Comparison of ENCODE assay signal across 12 cellular contexts in the genomic region with DNA sequence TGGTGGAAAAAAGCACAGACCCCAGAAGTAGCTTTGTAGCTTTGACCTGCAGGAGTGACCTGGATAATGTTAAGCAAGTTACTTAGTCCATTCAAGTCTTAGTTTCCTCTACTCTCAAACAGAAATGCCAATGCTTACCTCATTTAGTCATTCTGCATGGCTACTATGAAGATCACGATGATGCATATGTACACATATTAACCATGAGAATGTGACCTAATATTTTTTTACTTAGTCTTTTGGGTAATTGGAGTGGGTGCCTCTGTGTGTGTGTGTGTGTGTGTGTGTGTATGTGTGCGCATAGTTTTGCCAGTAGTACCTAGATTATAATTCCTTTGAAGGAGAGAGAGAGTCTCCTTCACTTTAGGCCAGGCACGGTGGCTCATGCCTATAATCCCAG.
DNase-seq lines count a peak whose midpoint lies in the region; ATAC-seq and TF ChIP-seq lines count a peak whose summit lies in the region.
"Had no signal": no experiment of that assay in that cellular context is flagged by ENCODE, and none has a peak within 500 bp of the region (broad histone marks: within the 10 kb centered on the region; RNA-seq: fewer than 3 reads in every experiment).

No MANE protein-coding gene starts in this region.

- intact Hi-C loops in HCT116 (cut with micrococcal nuclease), result no loop called here
- intact Hi-C loops in thyroid gland (cut with DNase I), result no loop called here

- no peak for TF ChIP-seq RAD21 in HCT116 (IDR thresholded peaks at IDR 0.05; ENCODE audit: low read depth)

- no TSS peak for BruUV-seq in HCT116 (replicated peaks; lab: Mats Ljungman, UMichigan)

- H3K4me3 ChIP-seq in HCT116 (replicated peaks in 1 of 2; ENCODE audit: low read depth in 1 of 2, low read length in 2 of 2) (no peak overlapping the region), fibroblast of pulmonary artery (replicated peaks; ENCODE audit: low read depth, low read length) (no peak overlapping the region), skeletal muscle cell (ENCODE audit: low read depth, low read length) (no peak overlapping the region), thyroid gland (replicated peaks in 1 of 3) (no peak overlapping the region)

- H4K20me1 ChIP-seq in HCT116 (ENCODE audit: insufficient read depth), result no peaks in the 10 kb centered on the region

- TF ChIP-seq CTCF in HCT116 (IDR thresholded peaks at IDR 0.05 in 2 of 3, conservative IDR thresholded peaks at IDR 0.05 in 1 of 3; ENCODE audit: borderline replicate concordance in 1 of 3, insufficient read depth in 1 of 3, low read depth in 2 of 3, low read length in 2 of 3) (no peak), fibroblast of pulmonary artery (IDR thresholded peaks at IDR 0.05; ENCODE audit: low read length, missing control alignments) (no peak), thyroid gland (IDR thresholded peaks at IDR 0.05) (no peak)

- no peaks in the 10 kb centered on the region for H3K27me3 ChIP-seq in HCT116 (ENCODE audit: insufficient read depth, low read length)
- H3K27me3 ChIP-seq in thyroid gland, result no peaks in the 10 kb centered on the region

- POLR2A ChIA-PET in HCT116 (lab: Charles Lee), result no interaction called here

- RAD21 ChIA-PET in HCT116 (lab: Charles Lee; ENCODE audit: low non-redundant PET in 1 of 2, low total read pairs in 2 of 2, uncharacterized antibody in 2 of 2, unreplicated experiment in 2 of 2), result interaction anchor here in 1 of 2 experiments (1.0 kb wide), 1 partner anchor 16 kb away, joined by 6 read pairs; no protein-coding TSS in a partner anchor

- peak overlapping the region; percentile 46; the same call in 1 of the 2 replicates for H3K27ac ChIP-seq in HCT116 (ENCODE audit: low read depth, low read length)
- H3K27ac ChIP-seq in thyroid gland, result no peak overlapping the region

- H3K4me1 ChIP-seq in HCT116 (ENCODE audit: control insufficient read depth in 1 of 2, insufficient read depth in 2 of 2, low read length in 2 of 2) (peaks cover 10 to 22% of the 10 kb centered on the region in 2 experiments), thyroid gland (peaks cover 33 to 35% of the 10 kb centered on the region in 2 donors)

- no peak overlapping the region for H3K9ac ChIP-seq in HCT116 (ENCODE audit: low read length)

- 90 to 96% methylated on average over 3 of the region's 3 CpGs for WGBS in thyroid gland, 2 donors

- peak overlapping the region; percentile 27 for H2AFZ ChIP-seq in HCT116 (ENCODE audit: low read depth, low read length, poor library complexity, severe bottlenecking)

- ATAC-seq in HCT116 (peak; percentile 9; the same call in 1 of the 2 replicates), HG02571 (IDR thresholded peaks at IDR 0.05; ENCODE audit: unreplicated experiment) (no peak)
- ATAC-seq: activated T-cell treated with anti-CD3 and anti-CD28 coated beads, Interleukin-2, amount 50 U/mL, for 4 hours; right cardiac atrium had no signal

- TF ChIP-seq POLR2A in HCT116 (IDR thresholded peaks at IDR 0.05; ENCODE audit: borderline replicate concordance, extremely low read depth, insufficient read depth, insufficient read length) (no peak), thyroid gland (IDR thresholded peaks at IDR 0.05) (no peak)

- no peaks in the 10 kb centered on the region for H3K9me2 ChIP-seq in HCT116 (ENCODE audit: insufficient read depth)

- H3K36me3 ChIP-seq in HCT116 (ENCODE audit: control insufficient read depth in 1 of 2, insufficient read depth in 2 of 2, low read length in 2 of 2) (no peaks in the 10 kb centered on the region), thyroid gland (no peaks in the 10 kb centered on the region)

- H3K4me2 ChIP-seq in HCT116 (ENCODE audit: low read length), result peak overlapping the region; percentile 63

- H3K9me3 ChIP-seq in HCT116 (ENCODE audit: control insufficient read depth in 1 of 2, insufficient read depth in 1 of 2, low read depth in 1 of 2, low read length in 2 of 2), result no peaks in the 10 kb centered on the region
- H3K9me3 ChIP-seq in thyroid gland, result no peaks in the 10 kb centered on the region

- H3K79me2 ChIP-seq in HCT116 (ENCODE audit: insufficient read depth, low read length), result no peaks in the 10 kb centered on the region

- DNase-seq in HCT116 (ENCODE audit: low read depth, low spot score) (no peak), SW 1271 (lab: John Stamatoyannopoulos, UW) (peak; percentile 15 to 32), fibroblast of pulmonary artery (ENCODE audit: low read depth) (peak; percentile 52), skeletal muscle cell (ENCODE audit: low read depth) (peak; percentile 67), hippocampal formation (lab: John Stamatoyannopoulos, UW) (no peak), thyroid gland (no peak)
- DNase-seq: activated CD4-positive, alpha-beta T cell treated with anti-CD3 and anti-CD28 coated beads for 1 hour; activated T-cell treated with anti-CD3 and anti-CD28 coated beads, Interleukin-2, amount 50 U/mL, for 4 hours; effector memory CD4-positive, alpha-beta T cell; NCI-H1930; right cardiac atrium had no signal

- CTCF ChIA-PET in HCT116 (lab: Charles Lee), result no interaction called here

TF ChIP-seq in HCT116, 20 proteins besides CTCF, POLR2A, EP300 and RAD21:
- TF ChIP-seq SP1 (IDR thresholded peaks at IDR 0.05; ENCODE audit: low read depth) (no peak), SRF (IDR thresholded peaks at IDR 0.05; ENCODE audit: low read depth) (no peak), FOSL1 (IDR thresholded peaks at IDR 0.05; ENCODE audit: low read depth) (no peak), ELF1 (IDR thresholded peaks at IDR 0.05; ENCODE audit: borderline replicate concordance, low read depth) (no peak), EGR1 (IDR thresholded peaks at IDR 0.05; ENCODE audit: low read depth) (no peak), EZH2 (IDR thresholded peaks at IDR 0.05) (no peak), TCF7L2 (IDR thresholded peaks at IDR 0.05; ENCODE audit: borderline replicate concordance, extremely low read depth, insufficient read depth, insufficient read length) (no peak), CEBPB (IDR thresholded peaks at IDR 0.05; ENCODE audit: low read depth) (no peak)
- TF ChIP-seq, protein P1, sequence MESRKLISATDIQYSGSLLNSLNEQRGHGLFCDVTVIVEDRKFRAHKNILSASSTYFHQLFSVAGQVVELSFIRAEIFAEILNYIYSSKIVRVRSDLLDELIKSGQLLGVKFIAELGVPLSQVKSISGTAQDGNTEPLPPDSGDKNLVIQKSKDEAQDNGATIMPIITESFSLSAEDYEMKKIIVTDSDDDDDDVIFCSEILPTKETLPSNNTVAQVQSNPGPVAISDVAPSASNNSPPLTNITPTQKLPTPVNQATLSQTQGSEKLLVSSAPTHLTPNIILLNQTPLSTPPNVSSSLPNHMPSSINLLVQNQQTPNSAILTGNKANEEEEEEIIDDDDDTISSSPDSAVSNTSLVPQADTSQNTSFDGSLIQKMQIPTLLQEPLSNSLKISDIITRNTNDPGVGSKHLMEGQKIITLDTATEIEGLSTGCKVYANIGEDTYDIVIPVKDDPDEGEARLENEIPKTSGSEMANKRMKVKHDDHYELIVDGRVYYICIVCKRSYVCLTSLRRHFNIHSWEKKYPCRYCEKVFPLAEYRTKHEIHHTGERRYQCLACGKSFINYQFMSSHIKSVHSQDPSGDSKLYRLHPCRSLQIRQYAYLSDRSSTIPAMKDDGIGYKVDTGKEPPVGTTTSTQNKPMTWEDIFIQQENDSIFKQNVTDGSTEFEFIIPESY (IDR thresholded peaks at IDR 0.05; ENCODE audit: extremely low read depth, insufficient replicate concordance, low read length), result no peak
- TF ChIP-seq, protein P2, sequence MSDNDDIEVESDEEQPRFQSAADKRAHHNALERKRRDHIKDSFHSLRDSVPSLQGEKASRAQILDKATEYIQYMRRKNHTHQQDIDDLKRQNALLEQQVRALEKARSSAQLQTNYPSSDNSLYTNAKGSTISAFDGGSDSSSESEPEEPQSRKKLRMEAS (IDR thresholded peaks at IDR 0.05), result no peak

Comparison
In these comparisons a context has a peak if more than half of its experiments do, and no peak if none do; other contexts are left out.
1. DNase-seq: peak in SW 1271 (2 of 2), fibroblast of pulmonary artery (single experiment) and skeletal muscle cell (single experiment); none in HCT116 (single experiment), hippocampal formation (0 of 2) and thyroid gland (0 of 2).